In the genomic region with DNA sequence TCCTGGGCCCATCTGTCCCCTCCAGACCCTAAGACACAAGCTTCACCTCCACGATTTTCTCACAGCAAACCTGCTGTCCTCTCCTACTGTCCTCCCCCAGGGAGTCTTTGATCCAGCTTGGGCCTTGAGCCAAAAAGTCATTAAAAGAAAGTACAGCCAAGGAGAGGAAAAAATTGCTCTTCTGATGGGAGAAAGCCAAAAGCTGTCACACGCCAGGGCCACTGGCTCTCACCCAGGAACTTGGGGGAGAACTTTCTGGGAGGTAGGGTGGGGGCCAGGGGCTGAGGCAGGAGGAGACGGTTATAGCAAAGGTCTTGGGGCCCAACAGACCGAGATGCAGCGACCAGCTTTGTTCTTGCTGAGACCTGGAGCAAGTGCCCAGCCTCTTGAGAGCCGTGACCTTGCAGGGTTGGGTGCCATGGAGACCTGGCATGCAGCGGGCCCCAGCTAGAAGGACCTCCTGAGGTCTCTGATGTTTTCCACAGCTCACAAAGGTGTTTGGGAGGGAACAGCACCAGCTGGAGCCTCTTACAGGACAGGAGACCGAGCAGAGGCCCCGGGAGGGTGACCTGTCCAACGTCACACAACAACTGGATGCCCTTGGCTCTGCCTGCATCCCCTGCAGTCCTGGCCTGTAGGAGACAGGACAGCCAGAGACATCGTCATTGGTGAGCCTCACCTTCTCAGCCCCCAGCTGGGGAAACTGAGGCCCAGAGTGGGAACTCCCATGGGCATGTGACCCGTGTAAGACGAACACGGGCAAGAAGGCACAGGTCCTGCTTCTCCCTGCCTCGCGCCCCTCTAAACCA, we compare ENCODE assay signal across 10 cellular contexts.
DNase-seq lines count a peak whose midpoint lies in the region; ATAC-seq and TF ChIP-seq lines count a peak whose summit lies in the region.
"Had no signal": no experiment of that assay in that cellular context is flagged by ENCODE, and none has a peak within 500 bp of the region (broad histone marks: within the 10 kb centered on the region; RNA-seq: fewer than 3 reads in every experiment).

No MANE protein-coding gene starts in this region.

- H3K27me3 Mint-ChIP-seq in activated T-cell treated with anti-CD3 and anti-CD28 coated beads, Interleukin-2, amount 50 U/mL, for 72 hours (ENCODE audit: low read depth): no peaks in the 10 kb centered on the region

- peak overlapping the region; percentile 34 to 86 (median 56) for H3K27ac ChIP-seq in stomach
- H3K27ac ChIP-seq: foreskin keratinocyte had no signal

- 48 to 62% (median 52%) methylated on average over 13 to 16 of the region's 16 CpGs for WGBS in stomach, 5 donors

- H3K4me1 Mint-ChIP-seq in activated T-cell treated with anti-CD3 and anti-CD28 coated beads, Interleukin-2, amount 50 U/mL, for 72 hours (ENCODE audit: low read depth): no peaks in the 10 kb centered on the region
- H3K4me1 Mint-ChIP-seq: IgD-negative memory B cell, memory B cell had no signal

- intact Hi-C loops in stomach (cut with DNase I; ENCODE audit: low total_unique reads): no loop called here

- no peak for ATAC-seq in activated T-cell treated with anti-CD3 and anti-CD28 coated beads, Interleukin-2, amount 50 U/mL, for 72 hours (replicated peaks in 1 of 2)
- ATAC-seq: foreskin keratinocyte had no signal

- H3K4me3 ChIP-seq in stomach: no peak overlapping the region

- no peaks in the 10 kb centered on the region for H3K27me3 ChIP-seq in stomach

- DNase-seq in H4 (ENCODE audit: low spot score) (peak; percentile 35), NCI-H82 treated with DMSO at 0.1 percent for 48 hours (lab: John Stamatoyannopoulos, UW; ENCODE audit: unreplicated experiment) (peak; percentile 1), glomerular visceral epithelial cell (ENCODE audit: extremely low spot score) (peak; percentile 46), stomach (peak; percentile 55), GF-D8 (lab: John Stamatoyannopoulos, UW) (no peak), pons (ENCODE audit: low spot score) (no peak)
- no peak for DNase-seq in activated T-cell treated with anti-CD3 and anti-CD28 coated beads, Interleukin-2, amount 50 U/mL, for 72 hours
- DNase-seq: foreskin keratinocyte had no signal

- H3K4me3 Mint-ChIP-seq in activated T-cell treated with anti-CD3 and anti-CD28 coated beads, Interleukin-2, amount 50 U/mL, for 72 hours: no peak overlapping the region
- H3K4me3 Mint-ChIP-seq: memory B cell had no signal

- no peaks in the 10 kb centered on the region for H3K9me3 Mint-ChIP-seq in activated T-cell treated with anti-CD3 and anti-CD28 coated beads, Interleukin-2, amount 50 U/mL, for 72 hours
- H3K9me3 Mint-ChIP-seq: memory B cell had no signal

- no peak for TF ChIP-seq CTCF in stomach (IDR thresholded peaks at IDR 0.05)

- TF ChIP-seq EP300 in stomach (IDR thresholded peaks at IDR 0.05): no peak

- no peaks in the 10 kb centered on the region for H3K36me3 Mint-ChIP-seq in activated T-cell treated with anti-CD3 and anti-CD28 coated beads, Interleukin-2, amount 50 U/mL, for 72 hours (ENCODE audit: insufficient read depth in 2 of 2)
- H3K36me3 Mint-ChIP-seq: IgD-negative memory B cell, memory B cell had no signal

- no peak for TF ChIP-seq POLR2A in stomach (IDR thresholded peaks at IDR 0.05)

- H3K9me3 ChIP-seq in stomach: no peaks in the 10 kb centered on the region

- H3K36me3 ChIP-seq in stomach: no peaks in the 10 kb centered on the region

- peaks cover 45 to 77% (median 63%) of the 10 kb centered on the region in 4 donors for H3K4me1 ChIP-seq in stomach
- H3K4me1 ChIP-seq: foreskin keratinocyte had no signal

- no peak overlapping the region for H3K27ac Mint-ChIP-seq in activated T-cell treated with anti-CD3 and anti-CD28 coated beads, Interleukin-2, amount 50 U/mL, for 72 hours
- H3K27ac Mint-ChIP-seq: IgD-negative memory B cell, memory B cell had no signal

Comparison
In these comparisons a context has a peak if more than half of its experiments do, and no peak if none do; other contexts are left out.
1. DNase-seq: peak in H4 (single experiment), NCI-H82 treated with DMSO at 0.1 percent for 48 hours (single experiment), glomerular visceral epithelial cell (single experiment) and stomach (single experiment); none in GF-D8 (single experiment), activated T-cell treated with anti-CD3 and anti-CD28 coated beads, Interleukin-2, amount 50 U/mL, for 72 hours (0 of 2) and pons (single experiment).